In genomic region chr7:112938895-112939588, GRCh38 we compare ENCODE assay signal across 8 cellular contexts.
DNase-seq lines count a peak whose midpoint lies in the region; ATAC-seq and TF ChIP-seq lines count a peak whose summit lies in the region.

No MANE protein-coding gene starts in this region.

- H3K4me1 ChIP-seq in fibroblast of lung (ENCODE audit: control insufficient read depth, extremely low read depth, insufficient read depth, low read length): no peaks in the 10 kb centered on the region

- DNase-seq in AG08396 (ENCODE audit: low spot score): peak; percentile 36
- DNase-seq in MG63: peak; percentile 12
- DNase-seq in activated T-cell treated with anti-CD3 and anti-CD28 coated beads, Interleukin-2, amount 50 U/mL, for 24 hours: no peak
- peak; percentile 31 to 53 for DNase-seq in fibroblast of lung (ENCODE audit: low read depth in 2 of 2)
- peak; percentile 64 for DNase-seq in myocyte (ENCODE audit: low read depth)
- peak; percentile 32 for DNase-seq in superior temporal gyrus (ENCODE audit: extremely low spot score)

- H3K9me3 Mint-ChIP-seq in activated T-cell treated with anti-CD3 and anti-CD28 coated beads, Interleukin-2, amount 50 U/mL, for 24 hours: no peaks in the 10 kb centered on the region

- H3K27me3 ChIP-seq in MG63: no peaks in the 10 kb centered on the region
- no peaks in the 10 kb centered on the region for H3K27me3 ChIP-seq in fibroblast of lung (ENCODE audit: control insufficient read depth, insufficient read depth, low read length)

- H3K36me3 ChIP-seq in MG63: no peaks in the 10 kb centered on the region
- no peaks in the 10 kb centered on the region for H3K36me3 ChIP-seq in fibroblast of lung (ENCODE audit: control insufficient read depth, insufficient read depth, low read length)

- peak; percentile 20 for ATAC-seq in GM19351 (IDR thresholded peaks at IDR 0.05; ENCODE audit: unreplicated experiment)
- ATAC-seq in GM19023 (IDR thresholded peaks at IDR 0.05; ENCODE audit: unreplicated experiment): no peak

- peak overlapping the region; percentile 87 for H3K4me3 Mint-ChIP-seq in activated T-cell treated with anti-CD3 and anti-CD28 coated beads, Interleukin-2, amount 50 U/mL, for 24 hours

- peaks cover 19% of the 10 kb centered on the region for H3K36me3 Mint-ChIP-seq in activated T-cell treated with anti-CD3 and anti-CD28 coated beads, Interleukin-2, amount 50 U/mL, for 24 hours (ENCODE audit: low read depth)

- H3K9ac ChIP-seq in fibroblast of lung (ENCODE audit: insufficient read depth, low read length): peak overlapping the region; percentile 76

- H3K4me2 ChIP-seq in fibroblast of lung (ENCODE audit: extremely low read depth, insufficient read depth, low read length): peak overlapping the region; percentile 93

- no peaks in the 10 kb centered on the region for H3K9me3 ChIP-seq in MG63
- no peaks in the 10 kb centered on the region for H3K9me3 ChIP-seq in fibroblast of lung (ENCODE audit: control insufficient read depth, insufficient read depth, low read depth, low read length)

- peak overlapping the region; percentile 94 for H3K27ac Mint-ChIP-seq in activated T-cell treated with anti-CD3 and anti-CD28 coated beads, Interleukin-2, amount 50 U/mL, for 24 hours

- no peaks in the 10 kb centered on the region for H3K27me3 Mint-ChIP-seq in activated T-cell treated with anti-CD3 and anti-CD28 coated beads, Interleukin-2, amount 50 U/mL, for 24 hours

- peak overlapping the region; percentile 90 for H2AFZ ChIP-seq in fibroblast of lung (ENCODE audit: low read length)

- H4K20me1 ChIP-seq in fibroblast of lung (ENCODE audit: control insufficient read depth, extremely low read depth, insufficient read depth, low read length): no peaks in the 10 kb centered on the region

- peaks cover 48% of the 10 kb centered on the region for H3K4me1 Mint-ChIP-seq in activated T-cell treated with anti-CD3 and anti-CD28 coated beads, Interleukin-2, amount 50 U/mL, for 24 hours (ENCODE audit: low read depth)

- peak overlapping the region; percentile 83 for H3K27ac ChIP-seq in fibroblast of lung (ENCODE audit: insufficient read depth, low read length)

- peaks cover 13% of the 10 kb centered on the region for H3K79me2 ChIP-seq in fibroblast of lung (ENCODE audit: control insufficient read depth, insufficient read depth, low read length)

- no peak for TF ChIP-seq CTCF in fibroblast of lung (conservative IDR thresholded peaks at IDR 0.05 in 1 of 2, IDR thresholded peaks at IDR 0.05 in 1 of 2; ENCODE audit: low read depth in 1 of 2, low read length in 2 of 2)

- H3K4me3 ChIP-seq in MG63 (peak overlapping the region; percentile 93), fibroblast of lung (replicated peaks in 1 of 4; ENCODE audit: control extremely low read depth in 1 of 4, insufficient read depth in 1 of 4, low read depth in 3 of 4, low read length in 4 of 4) (peak overlapping the region; percentile 83 to 91 (median 88))
